In the genomic region with DNA sequence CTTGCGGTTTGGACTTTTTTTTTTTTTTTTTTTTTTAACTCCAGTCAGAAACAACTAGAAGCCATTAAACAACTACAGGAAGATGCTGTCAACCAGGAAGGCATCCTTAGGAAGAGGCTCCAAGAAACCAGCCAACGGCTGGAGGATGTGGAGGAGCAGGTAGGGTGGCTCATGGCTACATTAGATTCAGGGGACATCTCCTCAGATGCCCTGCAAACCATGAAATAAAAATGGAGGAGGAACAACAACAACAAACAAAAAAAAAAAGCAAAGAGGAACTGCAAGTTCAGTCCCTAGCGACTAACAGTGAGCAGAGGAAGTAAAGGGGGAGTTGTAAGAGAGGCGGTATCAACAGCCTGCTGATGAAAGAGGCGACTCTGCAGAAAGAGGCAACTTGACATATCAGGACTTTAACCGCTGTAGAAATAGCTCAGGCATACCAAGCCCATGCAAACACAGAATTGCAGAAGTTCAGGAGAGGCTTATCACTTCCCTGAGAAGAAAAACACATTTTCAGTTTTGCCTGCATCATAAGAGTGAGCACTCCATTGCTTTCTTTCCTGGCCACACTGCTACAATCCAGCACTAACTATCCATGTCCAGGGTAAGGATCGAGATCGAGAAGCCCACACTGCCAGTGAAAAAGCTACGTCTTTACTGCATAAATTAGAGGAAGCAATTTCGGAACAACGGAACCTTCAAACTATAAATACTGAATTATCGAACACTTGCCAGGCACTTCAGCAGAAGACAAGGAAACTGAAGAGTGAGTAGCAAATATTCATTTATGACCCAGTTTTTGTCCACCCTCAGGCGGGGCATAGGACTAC, we compare ENCODE assay signal across 1 cellular context.
TF ChIP-seq lines count a peak whose summit lies in the region.

No MANE protein-coding gene starts in this region.

TF ChIP-seq in H1, 55 proteins besides CTCF, POLR2A, EP300 and RAD21 (continued from another document):
- TF ChIP-seq, protein P1, sequence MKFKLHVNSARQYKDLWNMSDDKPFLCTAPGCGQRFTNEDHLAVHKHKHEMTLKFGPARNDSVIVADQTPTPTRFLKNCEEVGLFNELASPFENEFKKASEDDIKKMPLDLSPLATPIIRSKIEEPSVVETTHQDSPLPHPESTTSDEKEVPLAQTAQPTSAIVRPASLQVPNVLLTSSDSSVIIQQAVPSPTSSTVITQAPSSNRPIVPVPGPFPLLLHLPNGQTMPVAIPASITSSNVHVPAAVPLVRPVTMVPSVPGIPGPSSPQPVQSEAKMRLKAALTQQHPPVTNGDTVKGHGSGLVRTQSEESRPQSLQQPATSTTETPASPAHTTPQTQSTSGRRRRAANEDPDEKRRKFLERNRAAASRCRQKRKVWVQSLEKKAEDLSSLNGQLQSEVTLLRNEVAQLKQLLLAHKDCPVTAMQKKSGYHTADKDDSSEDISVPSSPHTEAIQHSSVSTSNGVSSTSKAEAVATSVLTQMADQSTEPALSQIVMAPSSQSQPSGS (IDR thresholded peaks at IDR 0.05; ENCODE audit: low read length), result no peak
- TF ChIP-seq BRCA1 (IDR thresholded peaks at IDR 0.05; ENCODE audit: low read depth, low read length) (no peak), RBBP5 (IDR thresholded peaks at IDR 0.05; ENCODE audit: borderline replicate concordance, low read depth, low read length) (no peak)
